1 cellular context compared by ENCODE assay signal in genomic region chr4:90187148-90187884, GRCh38.
TF ChIP-seq lines count a peak whose summit lies in the region.

No MANE protein-coding gene starts in this region.

TF ChIP-seq in GM23338, 12 proteins besides CTCF, POLR2A, EP300 and RAD21:
- TF ChIP-seq, protein P1, sequence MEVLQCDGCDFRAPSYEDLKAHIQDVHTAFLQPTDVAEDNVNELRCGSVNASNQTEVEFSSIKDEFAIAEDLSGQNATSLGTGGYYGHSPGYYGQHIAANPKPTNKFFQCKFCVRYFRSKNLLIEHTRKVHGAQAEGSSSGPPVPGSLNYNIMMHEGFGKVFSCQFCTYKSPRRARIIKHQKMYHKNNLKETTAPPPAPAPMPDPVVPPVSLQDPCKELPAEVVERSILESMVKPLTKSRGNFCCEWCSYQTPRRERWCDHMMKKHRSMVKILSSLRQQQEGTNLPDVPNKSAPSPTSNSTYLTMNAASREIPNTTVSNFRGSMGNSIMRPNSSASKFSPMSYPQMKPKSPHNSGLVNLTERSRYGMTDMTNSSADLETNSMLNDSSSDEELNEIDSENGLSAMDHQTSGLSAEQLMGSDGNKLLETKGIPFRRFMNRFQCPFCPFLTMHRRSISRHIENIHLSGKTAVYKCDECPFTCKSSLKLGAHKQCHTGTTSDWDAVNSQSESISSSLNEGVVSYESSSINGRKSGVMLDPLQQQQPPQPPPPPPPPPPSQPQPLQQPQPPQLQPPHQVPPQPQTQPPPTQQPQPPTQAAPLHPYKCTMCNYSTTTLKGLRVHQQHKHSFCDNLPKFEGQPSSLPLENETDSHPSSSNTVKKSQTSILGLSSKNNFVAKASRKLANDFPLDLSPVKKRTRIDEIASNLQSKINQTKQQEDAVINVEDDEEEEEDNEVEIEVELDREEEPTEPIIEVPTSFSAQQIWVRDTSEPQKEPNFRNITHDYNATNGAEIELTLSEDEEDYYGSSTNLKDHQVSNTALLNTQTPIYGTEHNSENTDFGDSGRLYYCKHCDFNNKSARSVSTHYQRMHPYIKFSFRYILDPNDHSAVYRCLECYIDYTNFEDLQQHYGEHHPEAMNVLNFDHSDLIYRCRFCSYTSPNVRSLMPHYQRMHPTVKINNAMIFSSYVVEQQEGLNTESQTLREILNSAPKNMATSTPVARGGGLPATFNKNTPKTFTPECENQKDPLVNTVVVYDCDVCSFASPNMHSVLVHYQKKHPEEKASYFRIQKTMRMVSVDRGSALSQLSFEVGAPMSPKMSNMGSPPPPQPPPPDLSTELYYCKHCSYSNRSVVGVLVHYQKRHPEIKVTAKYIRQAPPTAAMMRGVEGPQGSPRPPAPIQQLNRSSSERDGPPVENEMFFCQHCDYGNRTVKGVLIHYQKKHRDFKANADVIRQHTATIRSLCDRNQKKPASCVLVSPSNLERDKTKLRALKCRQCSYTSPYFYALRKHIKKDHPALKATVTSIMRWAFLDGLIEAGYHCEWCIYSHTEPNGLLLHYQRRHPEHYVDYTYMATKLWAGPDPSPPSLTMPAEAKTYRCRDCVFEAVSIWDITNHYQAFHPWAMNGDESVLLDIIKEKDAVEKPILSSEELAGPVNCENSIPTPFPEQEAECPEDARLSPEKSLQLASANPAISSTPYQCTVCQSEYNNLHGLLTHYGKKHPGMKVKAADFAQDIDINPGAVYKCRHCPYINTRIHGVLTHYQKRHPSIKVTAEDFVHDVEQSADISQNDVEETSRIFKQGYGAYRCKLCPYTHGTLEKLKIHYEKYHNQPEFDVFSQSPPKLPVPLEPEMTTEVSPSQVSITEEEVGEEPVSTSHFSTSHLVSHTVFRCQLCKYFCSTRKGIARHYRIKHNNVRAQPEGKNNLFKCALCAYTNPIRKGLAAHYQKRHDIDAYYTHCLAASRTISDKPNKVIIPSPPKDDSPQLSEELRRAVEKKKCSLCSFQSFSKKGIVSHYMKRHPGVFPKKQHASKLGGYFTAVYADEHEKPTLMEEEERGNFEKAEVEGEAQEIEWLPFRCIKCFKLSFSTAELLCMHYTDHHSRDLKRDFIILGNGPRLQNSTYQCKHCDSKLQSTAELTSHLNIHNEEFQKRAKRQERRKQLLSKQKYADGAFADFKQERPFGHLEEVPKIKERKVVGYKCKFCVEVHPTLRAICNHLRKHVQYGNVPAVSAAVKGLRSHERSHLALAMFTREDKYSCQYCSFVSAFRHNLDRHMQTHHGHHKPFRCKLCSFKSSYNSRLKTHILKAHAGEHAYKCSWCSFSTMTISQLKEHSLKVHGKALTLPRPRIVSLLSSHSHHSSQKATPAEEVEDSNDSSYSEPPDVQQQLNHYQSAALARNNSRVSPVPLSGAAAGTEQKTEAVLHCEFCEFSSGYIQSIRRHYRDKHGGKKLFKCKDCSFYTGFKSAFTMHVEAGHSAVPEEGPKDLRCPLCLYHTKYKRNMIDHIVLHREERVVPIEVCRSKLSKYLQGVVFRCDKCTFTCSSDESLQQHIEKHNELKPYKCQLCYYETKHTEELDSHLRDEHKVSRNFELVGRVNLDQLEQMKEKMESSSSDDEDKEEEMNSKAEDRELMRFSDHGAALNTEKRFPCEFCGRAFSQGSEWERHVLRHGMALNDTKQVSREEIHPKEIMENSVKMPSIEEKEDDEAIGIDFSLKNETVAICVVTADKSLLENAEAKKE (CRISPR knock-in tag; IDR thresholded peaks at IDR 0.05), result no peak
